Comparison of ENCODE assay signal across 18 cellular contexts in genomic region chr16:11231367-11231970, GRCh38. TPM values are rescaled to one million over a fixed set of nuclear protein-coding genes. Genes with fewer than 3 reads are reported as not detected.
DNase-seq lines count a peak whose midpoint lies in the region; ATAC-seq, FAIRE-seq and TF ChIP-seq lines count a peak whose summit lies in the region.
"Had no signal": no experiment of that assay in that cellular context is flagged by ENCODE, and none has a peak within 500 bp of the region (broad histone marks: within the 10 kb centered on the region; RNA-seq: fewer than 3 reads in every experiment).

No MANE protein-coding gene starts in this region.

- no peak for DNase-seq in activated naive CD4-positive, alpha-beta T cell treated with anti-CD3 and anti-CD28 coated beads for 36 hours
- DNase-seq in activated naive CD4-positive, alpha-beta T cell treated with Interleukin-2 at 50 U/mL for 16 hours: no peak
- DNase-seq in T-cell (no peak), GM12878 (ENCODE audit: low read depth, low spot score) (no peak), esophagus squamous epithelium (lab: John Stamatoyannopoulos, UW) (no peak), NOMO-1 treated with DMSO at 0.1 percent for 48 hours (lab: John Stamatoyannopoulos, UW; ENCODE audit: unreplicated experiment) (no peak)
- DNase-seq: activated CD4-positive, alpha-beta T cell treated with anti-CD3 and anti-CD28 coated beads, Interleukin-2, amount 50 U/mL, for 48 hours; GF-D8; hippocampal formation; NCI-H226; SHP77; sigmoid colon had no signal

- H3K4me2 ChIP-seq in GM12878 (ENCODE audit: control insufficient read depth, insufficient read depth): 0 out of 2 replicates have a peak overlapping the region, but pooled peaks have one; percentile 13

- TF ChIP-seq RAD21 in GM12878 (IDR thresholded peaks at IDR 0.05; ENCODE audit: insufficient read depth, low read depth, low read length): no peak

- H2AFZ ChIP-seq in GM12878 (ENCODE audit: control insufficient read depth, low read depth, low read length): no peak overlapping the region

- TF ChIP-seq CTCF in GM12878 (IDR thresholded peaks at IDR 0.05 in 2 of 3, conservative IDR thresholded peaks at IDR 0.05 in 1 of 3; ENCODE audit: control insufficient read depth in 2 of 3, extremely low read depth in 1 of 3, insufficient read depth in 1 of 3, low read depth in 3 of 3, low read length in 3 of 3): no peak
- no peak for TF ChIP-seq CTCF in esophagus squamous epithelium (IDR thresholded peaks at IDR 0.05)

- SMC1A ChIA-PET in GM12878 (lab: Charles Lee; ENCODE audit: uncharacterized antibody, unreplicated experiment): interaction anchor here (0.7 to 2.0 kb wide), 4 partner anchors 26 to 180 kb away, joined by 3 to 7 read pairs (median 4); no protein-coding TSS in a partner anchor

- no peaks in the 10 kb centered on the region for H3K27me3 ChIP-seq in GM12878 (replicated peaks in 1 of 2; ENCODE audit: control insufficient read depth in 2 of 2, insufficient read depth in 2 of 2, low read length in 1 of 2)
- peaks cover 0 to 25% (median 0%) of the 10 kb centered on the region in 4 donors for H3K27me3 ChIP-seq in esophagus squamous epithelium
- H3K27me3 ChIP-seq: sigmoid colon had no signal

- no peak for TF ChIP-seq POLR2A in GM12878 (IDR thresholded peaks at IDR 0.05; ENCODE audit: low read depth, low read length)
- no peak for TF ChIP-seq POLR2A in esophagus squamous epithelium (IDR thresholded peaks at IDR 0.05)

- no peak overlapping the region for H3K9ac ChIP-seq in GM12878 (ENCODE audit: control insufficient read depth, insufficient read depth, low read length)

- no peaks in the 10 kb centered on the region for H3K36me3 ChIP-seq in GM12878 (ENCODE audit: control insufficient read depth in 2 of 2, insufficient read depth in 2 of 2, low read length in 1 of 2)
- no peaks in the 10 kb centered on the region for H3K36me3 ChIP-seq in esophagus squamous epithelium
- H3K36me3 ChIP-seq: sigmoid colon, thoracic aorta had no signal

- H3K36me3 Mint-ChIP-seq in activated naive CD4-positive, alpha-beta T cell treated with anti-CD3 and anti-CD28 coated beads for 36 hours (ENCODE audit: low read depth): no peaks in the 10 kb centered on the region
- no peaks in the 10 kb centered on the region for H3K36me3 Mint-ChIP-seq in T-cell
- no peaks in the 10 kb centered on the region for H3K36me3 Mint-ChIP-seq in stimulated activated memory B cell treated with anti-CD40 and anti-IgM and Interleukin-4, amounts not matched to agents 10 μg/mL and 1 μg/mL and 100 μg/mL, for 72 hours

- no peak overlapping the region for H3K4me3 Mint-ChIP-seq in activated naive CD4-positive, alpha-beta T cell treated with anti-CD3 and anti-CD28 coated beads for 36 hours
- H3K4me3 Mint-ChIP-seq in T-cell: peak overlapping the region in 1 of 3 donors; percentile 80
- no peak overlapping the region for H3K4me3 Mint-ChIP-seq in stimulated activated memory B cell treated with anti-CD40 and anti-IgM and Interleukin-4, amounts not matched to agents 10 μg/mL and 1 μg/mL and 100 μg/mL, for 72 hours

- H3K4me1 Mint-ChIP-seq in activated naive CD4-positive, alpha-beta T cell treated with anti-CD3 and anti-CD28 coated beads for 36 hours (ENCODE audit: low read depth): peaks cover 57% of the 10 kb centered on the region
- peaks cover 62 to 71% (median 68%) of the 10 kb centered on the region in 3 donors for H3K4me1 Mint-ChIP-seq in T-cell
- H3K4me1 Mint-ChIP-seq in stimulated activated memory B cell treated with anti-CD40 and anti-IgM and Interleukin-4, amounts not matched to agents 10 μg/mL and 1 μg/mL and 100 μg/mL, for 72 hours: peaks cover 47% of the 10 kb centered on the region

- in situ Hi-C loops in GM12878 (cut with MboI): no loop called here

- FAIRE-seq in GM12878 (lab: Jason Lieb, UNC): no peak

- CTCF ChIA-PET in activated naive CD4-positive, alpha-beta T cell treated with anti-CD3 and anti-CD28 coated beads for 36 hours (lab: Charles Lee): no interaction called here
- CTCF ChIA-PET in T-cell (lab: Charles Lee) (interaction anchor here in 1 of 2 donors (0.6 kb wide), 1 partner anchor 12 kb away, joined by 7 read pairs; no protein-coding TSS in a partner anchor), GM12878 (lab: Yijun Ruan, JAX) (interaction anchor here (0.7 to 0.8 kb wide), 2 partner anchors 17 to 22 kb away, joined by 3 read pairs; no protein-coding TSS in a partner anchor)

- H3K27ac Mint-ChIP-seq in activated naive CD4-positive, alpha-beta T cell treated with anti-CD3 and anti-CD28 coated beads for 36 hours: peak overlapping the region; percentile 99
- peak overlapping the region; percentile 84 to 85 for H3K27ac Mint-ChIP-seq in T-cell
- H3K27ac Mint-ChIP-seq in stimulated activated memory B cell treated with anti-CD40 and anti-IgM and Interleukin-4, amounts not matched to agents 10 μg/mL and 1 μg/mL and 100 μg/mL, for 72 hours: peak overlapping the region; percentile 92

- H3K27me3 Mint-ChIP-seq in activated naive CD4-positive, alpha-beta T cell treated with anti-CD3 and anti-CD28 coated beads for 36 hours (ENCODE audit: low read depth): no peaks in the 10 kb centered on the region
- H3K27me3 Mint-ChIP-seq in T-cell: no peaks in the 10 kb centered on the region
- H3K27me3 Mint-ChIP-seq in stimulated activated memory B cell treated with anti-CD40 and anti-IgM and Interleukin-4, amounts not matched to agents 10 μg/mL and 1 μg/mL and 100 μg/mL, for 72 hours: no peaks in the 10 kb centered on the region

- ATAC-seq in T-cell (replicated peaks in 1 of 4): no peak
- ATAC-seq in GM12878: no peak
- ATAC-seq in stimulated activated memory B cell treated with anti-CD40 and anti-IgM and Interleukin-4, amounts not matched to agents 10 μg/mL and 1 μg/mL and 100 μg/mL, for 72 hours: no peak
- no peak for ATAC-seq in HG03457 (IDR thresholded peaks at IDR 0.05; ENCODE audit: unreplicated experiment)

- RAD21 ChIA-PET in GM12878 (lab: Charles Lee; ENCODE audit: unreplicated experiment): interaction anchor here (2.9 kb wide), 1 partner anchor 24 kb away, joined by 13 read pairs; the partner anchor contains the start of gene SOCS1

- no peak overlapping the region; the same call in 1 of the 2 replicates for H3K27ac ChIP-seq in GM12878 (ENCODE audit: control insufficient read depth, insufficient read depth)
- H3K27ac ChIP-seq in esophagus squamous epithelium: no peak overlapping the region
- H3K27ac ChIP-seq: sigmoid colon, thoracic aorta had no signal

- no peaks in the 10 kb centered on the region for H4K20me1 ChIP-seq in GM12878 (ENCODE audit: control insufficient read depth, insufficient read depth)

- no peak overlapping the region for H3K4me3 ChIP-seq in GM12878
- H3K4me3 ChIP-seq in esophagus squamous epithelium: no peak overlapping the region
- H3K4me3 ChIP-seq: sigmoid colon, thoracic aorta had no signal

- H3K9me3 Mint-ChIP-seq in activated naive CD4-positive, alpha-beta T cell treated with anti-CD3 and anti-CD28 coated beads for 36 hours: no peaks in the 10 kb centered on the region
- no peaks in the 10 kb centered on the region for H3K9me3 Mint-ChIP-seq in T-cell
- no peaks in the 10 kb centered on the region for H3K9me3 Mint-ChIP-seq in stimulated activated memory B cell treated with anti-CD40 and anti-IgM and Interleukin-4, amounts not matched to agents 10 μg/mL and 1 μg/mL and 100 μg/mL, for 72 hours

- POLR2A ChIA-PET in T-cell (lab: Charles Lee) (interaction anchor here in 1 of 2 donors (0.5 kb wide), 1 partner anchor 30 kb away, joined by 3 read pairs; no protein-coding TSS in a partner anchor), GM12878 (lab: Charles Lee) (interaction anchor here (0.6 to 1.5 kb wide), 5 partner anchors 19 to 274 kb away, joined by 3 to 7 read pairs (median 3); no protein-coding TSS in a partner anchor)

- no peaks in the 10 kb centered on the region for H3K9me3 ChIP-seq in GM12878 (replicated peaks; ENCODE audit: control insufficient read depth, insufficient read depth, low read length)
- H3K9me3 ChIP-seq in esophagus squamous epithelium: no peaks in the 10 kb centered on the region
- H3K9me3 ChIP-seq: sigmoid colon, thoracic aorta had no signal

- peaks cover 26% of the 10 kb centered on the region for H3K4me1 ChIP-seq in GM12878 (ENCODE audit: control insufficient read depth, insufficient read depth, low read length)
- H3K4me1 ChIP-seq in esophagus squamous epithelium: peaks cover 0 to 23% (median 4%) of the 10 kb centered on the region in 3 donors

- TF ChIP-seq EP300 in GM12878 (IDR thresholded peaks at IDR 0.05; ENCODE audit: borderline replicate concordance in 1 of 2, control insufficient read depth in 1 of 2, low read depth in 2 of 2, low read length in 2 of 2): no peak

- intact Hi-C loops in activated naive CD4-positive, alpha-beta T cell treated with anti-CD3 and anti-CD28 coated beads for 36 hours (cut with micrococcal nuclease): no loop called here
- intact Hi-C loops in GM12878 (cut with micrococcal nuclease; ENCODE audit: unreplicated experiment): no loop called here
- intact Hi-C loops in esophagus squamous epithelium (cut with DNase I): no loop called here

- 83% methylated on average over 10 of the region's 10 CpGs for WGBS in GM12878 (ENCODE audit: insufficient coverage, insufficient replicate concordance, low lambda C conversion rate, missing lambda C conversion rate)
- 75 to 76% methylated on average over 10 of the region's 10 CpGs for WGBS in esophagus squamous epithelium, 2 donors

- H3K79me2 ChIP-seq in GM12878 (ENCODE audit: control insufficient read depth, insufficient read depth, low read length): no peaks in the 10 kb centered on the region

- BruUV-seq in GM12878 (replicated peaks; lab: Mats Ljungman, UMichigan): no TSS peak

RNA-seq across cellular contexts. Expression of gene SOCS1, which starts 24.5 kb away (rescaled TPM):
- total RNA-seq in activated naive CD4-positive, alpha-beta T cell treated with anti-CD3 and anti-CD28 coated beads for 36 hours: 10 to 100 TPM; 45.1 to 45.6 TPM
- 10 to 100 TPM; 49.2 to 67.2 (median 54.5) TPM for total RNA-seq in T-cell
- 86.2 and 98.0 TPM in 2 replicates for total RNA-seq in GM12878 (2013; cell fraction: nucleolus; rRNA removed)
- 9.8 and 10.1 TPM in 2 replicates for total RNA-seq in GM12878 (2014; rRNA removed)
- 2.7 and 3.8 TPM in 2 replicates for total RNA-seq in GM12878 (2014; rRNA removed; fragmentation: Illumina TruSeq; extraction: Trizol)
- 35.4 and 37.2 TPM in 2 replicates for total RNA-seq in GM12878 (2021)
- 2.3 TPM for polyA plus RNA-seq in GM12878 (2011; ENCODE audit: low read depth)
- polyA plus RNA-seq in GM12878 (2011; rRNA removed): 4.8 and 12.3 TPM in 2 replicates
- 25.7 and 34.2 TPM in 2 replicates for polyA plus RNA-seq in GM12878 (2011; cell fraction: cytosol; rRNA removed)
- 63.5 and 75.0 TPM in 2 replicates for polyA plus RNA-seq in GM12878 (2011; cell fraction: nucleus; rRNA removed)
- 8.7 and 19.7 TPM in 2 replicates for polyA plus RNA-seq in GM12878 (2012)
- polyA plus RNA-seq in GM12878 (2014; fragmentation: Illumina TruSeq; extraction: Trizol): 0.41 and 2.4 TPM in 2 replicates
- 1 to 10 TPM in 1 of 2 experiments, under 1 TPM in 1; 0.42 to 1.2 TPM for polyA plus RNA-seq in GM12878 (2014; fragmentation: Nextera tagmentation; extraction: Ambion mirVana)
- 39.8 and 43.4 TPM in 2 replicates for polyA plus RNA-seq in GM12878 (2014; rRNA removed)
- polyA plus RNA-seq in GM12878 (2016; fragmentation: Nextera tagmentation; extraction: Ambion mirVana): 10 to 100 TPM; 16.4 to 25.8 TPM
- 9.8 and 26.4 TPM in 2 replicates for polyA minus RNA-seq in GM12878 (2011; rRNA and poly(A)+ RNA removed)
- polyA minus RNA-seq in GM12878 (2011; cell fraction: cytosol; rRNA and poly(A)+ RNA removed): 27.6 and 37.3 TPM in 2 replicates
- 109 and 187 TPM in 2 replicates for polyA minus RNA-seq in GM12878 (2011; cell fraction: nucleus; rRNA and poly(A)+ RNA removed)
- 1 to 10 TPM in 3 of 4 donors, under 1 TPM in 1; 0.42 to 9.3 (median 3.7) TPM for total RNA-seq in esophagus squamous epithelium

RNA-seq across cellular contexts. Expression of gene TNP2, which starts 37.7 kb away (rescaled TPM):
- total RNA-seq in activated naive CD4-positive, alpha-beta T cell treated with anti-CD3 and anti-CD28 coated beads for 36 hours: not detected
- total RNA-seq in T-cell (not detected), GM12878 (2014; rRNA removed) (not detected in 2 replicates), GM12878 (2014; rRNA removed; fragmentation: Illumina TruSeq; extraction: Trizol) (not detected in 2 replicates), GM12878 (2021) (not detected in 2 replicates), esophagus squamous epithelium (not detected)
- not detected in 2 replicates for total RNA-seq in GM12878 (2013; cell fraction: nucleolus; rRNA removed)
- not detected for polyA plus RNA-seq in GM12878 (2011; ENCODE audit: low read depth)
- polyA plus RNA-seq in GM12878 (2011; rRNA removed) (not detected in 2 replicates), GM12878 (2014; fragmentation: Illumina TruSeq; extraction: Trizol) (not detected in 2 replicates), GM12878 (2014; fragmentation: Nextera tagmentation; extraction: Ambion mirVana) (not detected), GM12878 (2014; rRNA removed) (not detected in 2 replicates), GM12878 (2016; fragmentation: Nextera tagmentation; extraction: Ambion mirVana) (not detected)
- not detected in 2 replicates for polyA plus RNA-seq in GM12878 (2011; cell fraction: cytosol; rRNA removed)
- not detected in 2 replicates for polyA plus RNA-seq in GM12878 (2011; cell fraction: nucleus; rRNA removed)
- polyA plus RNA-seq in GM12878 (2012): not detected in 2 replicates
- not detected in 2 replicates for polyA minus RNA-seq in GM12878 (2011; rRNA and poly(A)+ RNA removed)
- polyA minus RNA-seq in GM12878 (2011; cell fraction: cytosol; rRNA and poly(A)+ RNA removed): not detected in 2 replicates
- polyA minus RNA-seq in GM12878 (2011; cell fraction: nucleus; rRNA and poly(A)+ RNA removed): not detected in 2 replicates
- total RNA-seq: cardiac septum, LHCN-M2, osteocyte, sigmoid colon, thoracic aorta had no signal
- polyA plus RNA-seq: sigmoid colon had no signal

RNA-seq across cellular contexts. Expression of gene PRM3, which starts 42.0 kb away (rescaled TPM):
- not detected for total RNA-seq in activated naive CD4-positive, alpha-beta T cell treated with anti-CD3 and anti-CD28 coated beads for 36 hours
- total RNA-seq in T-cell: not detected
- total RNA-seq in GM12878 (2013; cell fraction: nucleolus; rRNA removed): not detected in 2 replicates
- total RNA-seq in GM12878 (2014; rRNA removed): not detected in 2 replicates
- total RNA-seq in GM12878 (2014; rRNA removed; fragmentation: Illumina TruSeq; extraction: Trizol): not detected in 2 replicates
- total RNA-seq in GM12878 (2021): not detected in 2 replicates
- not detected for polyA plus RNA-seq in GM12878 (2011; ENCODE audit: low read depth)
- not detected in 2 replicates for polyA plus RNA-seq in GM12878 (2011; rRNA removed)
- polyA plus RNA-seq in GM12878 (2011; cell fraction: cytosol; rRNA removed): not detected in 2 replicates
- not detected in 2 replicates for polyA plus RNA-seq in GM12878 (2011; cell fraction: nucleus; rRNA removed)
- polyA plus RNA-seq in GM12878 (2012): not detected in 2 replicates
- polyA plus RNA-seq in GM12878 (2014; fragmentation: Illumina TruSeq; extraction: Trizol): not detected in 2 replicates
- not detected for polyA plus RNA-seq in GM12878 (2014; fragmentation: Nextera tagmentation; extraction: Ambion mirVana)
- polyA plus RNA-seq in GM12878 (2014; rRNA removed): not detected in 2 replicates
- polyA plus RNA-seq in GM12878 (2016; fragmentation: Nextera tagmentation; extraction: Ambion mirVana): not detected
- polyA minus RNA-seq in GM12878 (2011; rRNA and poly(A)+ RNA removed): not detected in 2 replicates
- not detected in 2 replicates for polyA minus RNA-seq in GM12878 (2011; cell fraction: cytosol; rRNA and poly(A)+ RNA removed)
- not detected in 2 replicates for polyA minus RNA-seq in GM12878 (2011; cell fraction: nucleus; rRNA and poly(A)+ RNA removed)
- total RNA-seq in esophagus squamous epithelium: not detected
- total RNA-seq: cardiac septum, LHCN-M2, osteocyte, sigmoid colon, thoracic aorta had no signal
- polyA plus RNA-seq: sigmoid colon had no signal

RNA-seq across cellular contexts. Expression of gene PRM2, which starts 44.8 kb away (rescaled TPM):
- not detected for total RNA-seq in activated naive CD4-positive, alpha-beta T cell treated with anti-CD3 and anti-CD28 coated beads for 36 hours
- not detected for total RNA-seq in T-cell
- not detected in 2 replicates for total RNA-seq in GM12878 (2013; cell fraction: nucleolus; rRNA removed)
- not detected in 2 replicates for total RNA-seq in GM12878 (2014; rRNA removed)
- not detected in 2 replicates for total RNA-seq in GM12878 (2014; rRNA removed; fragmentation: Illumina TruSeq; extraction: Trizol)
- not detected in 2 replicates for total RNA-seq in GM12878 (2021)
- not detected for polyA plus RNA-seq in GM12878 (2011; ENCODE audit: low read depth)
- polyA plus RNA-seq in GM12878 (2011; rRNA removed): not detected in 2 replicates
- polyA plus RNA-seq in GM12878 (2011; cell fraction: cytosol; rRNA removed): not detected in 2 replicates
- polyA plus RNA-seq in GM12878 (2011; cell fraction: nucleus; rRNA removed): not detected in 2 replicates
- polyA plus RNA-seq in GM12878 (2012): not detected in 2 replicates
- not detected in 2 replicates for polyA plus RNA-seq in GM12878 (2014; fragmentation: Illumina TruSeq; extraction: Trizol)
- polyA plus RNA-seq in GM12878 (2014; fragmentation: Nextera tagmentation; extraction: Ambion mirVana): not detected
- polyA plus RNA-seq in GM12878 (2014; rRNA removed): 0.27 TPM in 1 of 2 replicates, not detected in the other
- polyA plus RNA-seq in GM12878 (2016; fragmentation: Nextera tagmentation; extraction: Ambion mirVana): not detected
- not detected in 2 replicates for polyA minus RNA-seq in GM12878 (2011; rRNA and poly(A)+ RNA removed)
- not detected in 2 replicates for polyA minus RNA-seq in GM12878 (2011; cell fraction: cytosol; rRNA and poly(A)+ RNA removed)
- polyA minus RNA-seq in GM12878 (2011; cell fraction: nucleus; rRNA and poly(A)+ RNA removed): not detected in 2 replicates
- total RNA-seq in esophagus squamous epithelium: not detected
- total RNA-seq: cardiac septum, LHCN-M2, osteocyte, sigmoid colon, thoracic aorta had no signal
- polyA plus RNA-seq: sigmoid colon had no signal

RNA-seq across cellular contexts. Expression of gene PRM1, which starts 49.7 kb away (rescaled TPM):
- total RNA-seq in activated naive CD4-positive, alpha-beta T cell treated with anti-CD3 and anti-CD28 coated beads for 36 hours: not detected
- total RNA-seq in T-cell (not detected), GM12878 (2014; rRNA removed) (not detected in 2 replicates), GM12878 (2014; rRNA removed; fragmentation: Illumina TruSeq; extraction: Trizol) (not detected in 2 replicates), GM12878 (2021) (0.56 TPM in 1 of 2 replicates, not detected in the other), esophagus squamous epithelium (not detected)
- not detected in 2 replicates for total RNA-seq in GM12878 (2013; cell fraction: nucleolus; rRNA removed)
- not detected for polyA plus RNA-seq in GM12878 (2011; ENCODE audit: low read depth)
- polyA plus RNA-seq in GM12878 (2011; rRNA removed) (not detected in 2 replicates), GM12878 (2014; fragmentation: Illumina TruSeq; extraction: Trizol) (not detected in 2 replicates), GM12878 (2014; fragmentation: Nextera tagmentation; extraction: Ambion mirVana) (under 1 TPM in 1 of 2 experiments, not detected in 1; 0.20 TPM), GM12878 (2014; rRNA removed) (not detected in 2 replicates), GM12878 (2016; fragmentation: Nextera tagmentation; extraction: Ambion mirVana) (not detected)
- polyA plus RNA-seq in GM12878 (2011; cell fraction: cytosol; rRNA removed): not detected in 2 replicates
- polyA plus RNA-seq in GM12878 (2011; cell fraction: nucleus; rRNA removed): not detected in 2 replicates
- not detected in 2 replicates for polyA plus RNA-seq in GM12878 (2012)
- polyA minus RNA-seq in GM12878 (2011; rRNA and poly(A)+ RNA removed): not detected in 2 replicates
- not detected in 2 replicates for polyA minus RNA-seq in GM12878 (2011; cell fraction: cytosol; rRNA and poly(A)+ RNA removed)
- not detected in 2 replicates for polyA minus RNA-seq in GM12878 (2011; cell fraction: nucleus; rRNA and poly(A)+ RNA removed)
- total RNA-seq: cardiac septum, LHCN-M2, osteocyte, sigmoid colon, thoracic aorta had no signal
- polyA plus RNA-seq: sigmoid colon had no signal
